ENCODE assay signal across 26 cellular contexts in the genomic region with DNA sequence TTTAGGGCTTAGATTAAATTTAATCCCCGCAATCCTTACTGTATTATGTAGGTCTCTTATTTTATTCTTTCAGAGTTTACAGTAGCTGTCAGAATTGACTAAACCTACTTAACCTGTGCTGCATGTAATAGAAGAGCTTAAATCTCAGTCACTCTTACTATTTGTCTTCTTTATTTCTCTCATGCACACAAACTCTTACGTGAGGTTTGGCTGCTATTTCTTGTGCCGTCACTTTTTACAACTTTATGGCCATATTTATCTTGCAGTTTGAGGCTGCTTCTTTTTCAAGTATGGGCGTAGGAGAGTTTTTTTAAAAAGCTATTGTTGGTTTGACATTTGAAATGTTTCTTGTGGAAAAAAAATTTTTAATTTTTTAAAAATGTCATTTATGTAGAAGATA. TPM values are rescaled to one million over a fixed set of nuclear protein-coding genes. Genes with fewer than 3 reads are reported as not detected.
A peak's percentile ranks its signal among the peaks of the same experiment; 100 is the strongest.
DNase-seq lines count a peak whose midpoint lies in the region; ATAC-seq and TF ChIP-seq lines count a peak whose summit lies in the region.
"Had no signal": no experiment of that assay in that cellular context is flagged by ENCODE, and none has a peak within 500 bp of the region (broad histone marks: within the 10 kb centered on the region; RNA-seq: fewer than 3 reads in every experiment).

No MANE protein-coding gene starts in this region.

- peaks cover 60% of the 10 kb centered on the region for H3K4me1 ChIP-seq in DOHH2 (ENCODE audit: control insufficient read depth, low read length)
- H3K4me1 ChIP-seq in OCI-LY7 (ENCODE audit: insufficient read depth, low read length, poor library complexity, severe bottlenecking): peaks cover 15% of the 10 kb centered on the region
- H3K4me1 ChIP-seq in hepatocyte (ENCODE audit: insufficient read depth): no peaks in the 10 kb centered on the region
- H3K4me1 ChIP-seq in psoas muscle: no peaks in the 10 kb centered on the region
- H3K4me1 ChIP-seq: SJCRH30 had no signal

- POLR2A ChIA-PET in OCI-LY7 (lab: Charles Lee): interaction anchor here (0.5 to 7.2 kb wide), 5 partner anchors 9 to 47 kb away, joined by 3 to 68 read pairs (median 5); a partner anchor contains a TSS
- POLR2A ChIA-PET in GM10248 (lab: Yijun Ruan, JAX): no interaction called here

- H3K36me3 ChIP-seq in DOHH2 (ENCODE audit: control insufficient read depth, low read length) (peaks cover 99% of the 10 kb centered on the region), OCI-LY7 (ENCODE audit: insufficient read depth, low read length) (peaks cover 96% of the 10 kb centered on the region), hepatocyte (replicated peaks; ENCODE audit: insufficient read depth, low read depth) (no peaks in the 10 kb centered on the region), psoas muscle (ENCODE audit: insufficient read depth in 1 of 2, low read depth in 1 of 2) (peaks cover 2 to 86% of the 10 kb centered on the region in 2 donors)

- WGBS in hepatocyte (ENCODE audit: low lambda C conversion rate, missing lambda C conversion rate): 77% methylated on average over 4 of the region's 4 CpGs
- WGBS in psoas muscle, 3 donors: 96 to 97% (median 96%) methylated on average over 4 of the region's 4 CpGs

- peaks cover 17% of the 10 kb centered on the region for H3F3A ChIP-seq in DOHH2 (ENCODE audit: control insufficient read depth, insufficient read depth)

- BruUV-seq in OCI-LY7 (replicated peaks; lab: Mats Ljungman, UMichigan): no TSS peak

- no peak for ATAC-seq in psoas muscle
- ATAC-seq in HG02981 (IDR thresholded peaks at IDR 0.05; ENCODE audit: unreplicated experiment): no peak
- ATAC-seq: Right ventricle myocardium inferior, T-cell had no signal

- no peak overlapping the region for H2AFZ ChIP-seq in OCI-LY7 (ENCODE audit: low read length)
- H2AFZ ChIP-seq in hepatocyte: no peak overlapping the region
- H2AFZ ChIP-seq: GM23248, PC-9 had no signal

- CTCF ChIA-PET in OCI-LY7 (lab: Charles Lee; ENCODE audit: unreplicated experiment): no interaction called here
- CTCF ChIA-PET in GM10248 (lab: Yijun Ruan, JAX): interaction anchor here (1.1 kb wide), 1 partner anchor 10 kb away, joined by 3 read pairs; no protein-coding TSS in a partner anchor

- H3K9me3 ChIP-seq in DOHH2 (ENCODE audit: control insufficient read depth, insufficient read depth, low read length): no peaks in the 10 kb centered on the region
- no peaks in the 10 kb centered on the region for H3K9me3 ChIP-seq in OCI-LY7 (ENCODE audit: low read length)
- H3K9me3 ChIP-seq in hepatocyte (ENCODE audit: low read depth): no peaks in the 10 kb centered on the region
- no peaks in the 10 kb centered on the region for H3K9me3 ChIP-seq in psoas muscle
- H3K9me3 ChIP-seq: SJCRH30 had no signal

- intact Hi-C loops in OCI-LY7 (cut with micrococcal nuclease; ENCODE audit: unreplicated experiment) (no loop called here), psoas muscle (cut with DNase I) (no loop called here)

- H3K4me3 ChIP-seq in DOHH2 (ENCODE audit: low read length): peak overlapping the region; percentile 64
- peak overlapping the region; percentile 0 for H3K4me3 ChIP-seq in OCI-LY7 (ENCODE audit: low read depth, low read length, poor library complexity, severe bottlenecking)
- no peak overlapping the region for H3K4me3 ChIP-seq in hepatocyte
- no peak overlapping the region for H3K4me3 ChIP-seq in psoas muscle
- H3K4me3 ChIP-seq: GM23248, PC-9, SJCRH30 had no signal

- no peak for TF ChIP-seq CTCF in DOHH2 (IDR thresholded peaks at IDR 0.05; ENCODE audit: low read depth, low read length, poor library complexity, severe bottlenecking)
- TF ChIP-seq CTCF in OCI-LY7 (conservative IDR thresholded peaks at IDR 0.05; ENCODE audit: low read length): no peak
- TF ChIP-seq CTCF in hepatocyte (IDR thresholded peaks at IDR 0.05; ENCODE audit: poor library complexity): no peak
- no peak for TF ChIP-seq CTCF in GM10248 (IDR thresholded peaks at IDR 0.05; ENCODE audit: control extremely low read depth, extremely low read depth, low read depth, missing control alignments)
- no peak for TF ChIP-seq CTCF in psoas muscle (IDR thresholded peaks at IDR 0.05)

- H3K27me3 ChIP-seq in DOHH2 (ENCODE audit: control insufficient read depth, low read length) (no peaks in the 10 kb centered on the region), hepatocyte (no peaks in the 10 kb centered on the region), psoas muscle (ENCODE audit: insufficient read depth in 3 of 3, low read length in 2 of 3) (no peaks in the 10 kb centered on the region)
- H3K27me3 ChIP-seq: SJCRH30 had no signal

- H3K79me2 ChIP-seq in DOHH2 (ENCODE audit: control insufficient read depth, low read length) (peaks cover 93% of the 10 kb centered on the region), OCI-LY7 (ENCODE audit: insufficient read depth, low read depth, low read length) (peaks cover 19% of the 10 kb centered on the region; the same call in 1 of the 2 replicates), hepatocyte (no peaks in the 10 kb centered on the region)

- H3K27ac ChIP-seq in DOHH2 (ENCODE audit: low read depth, low read length) (peak overlapping the region; percentile 66), OCI-LY7 (ENCODE audit: low read depth, low read length, poor library complexity, severe bottlenecking) (no peak overlapping the region), hepatocyte (peak overlapping the region; percentile 20), psoas muscle (no peak overlapping the region)
- H3K27ac ChIP-seq: GM23248, PC-9, SJCRH30 had no signal

- no peaks in the 10 kb centered on the region for H3K9me2 ChIP-seq in DOHH2 (replicated peaks; ENCODE audit: control insufficient read depth, low read length)
- H3K9me2 ChIP-seq in OCI-LY7 (ENCODE audit: insufficient read depth, low read length): no peaks in the 10 kb centered on the region
- no peaks in the 10 kb centered on the region for H3K9me2 ChIP-seq in hepatocyte (replicated peaks; ENCODE audit: insufficient read depth)

- no peak for DNase-seq in OCI-LY7 (ENCODE audit: low spot score)
- no peak for DNase-seq in hepatocyte (ENCODE audit: low spot score)
- DNase-seq in C1 segment of cervical spinal cord (lab: John Stamatoyannopoulos, UW): no peak
- no peak for DNase-seq in GM10248 (ENCODE audit: extremely low spot score)
- DNase-seq in psoas muscle: no peak
- DNase-seq: CD8-positive, alpha-beta memory T cell; DMS 273 treated with DMSO at 0.1 percent for 48 hours; DMS79; GF-D8; GM23248; H9; HFFc6; IMR-90; KG1; NCI-H1092; NCI-H1417 treated with DMSO at 0.1 percent for 48 hours; NCI-H187; NCI-H2107; NCI-H524; NCI-H748 treated with DMSO at 0.1 percent for 48 hours; PC-9; SJCRH30; T-cell had no signal

- peak overlapping the region; percentile 75 for H3K4me2 ChIP-seq in DOHH2 (ENCODE audit: low read length)
- peak overlapping the region; percentile 3; the same call in 1 of the 2 replicates for H3K4me2 ChIP-seq in OCI-LY7 (ENCODE audit: low read length)
- no peak overlapping the region for H3K4me2 ChIP-seq in hepatocyte
- H3K4me2 ChIP-seq: PC-9 had no signal

- no peaks in the 10 kb centered on the region for H4K20me1 ChIP-seq in DOHH2 (ENCODE audit: control insufficient read depth, insufficient read depth, low read depth, low read length)
- no peaks in the 10 kb centered on the region for H4K20me1 ChIP-seq in OCI-LY7 (ENCODE audit: insufficient read depth, low read length)
- H4K20me1 ChIP-seq in hepatocyte (ENCODE audit: insufficient read depth, poor library complexity, severe bottlenecking): no peaks in the 10 kb centered on the region

RNA-seq across cellular contexts. Expression of a gene that starts 12.0 kb away (rescaled TPM):
- total RNA-seq in OCI-LY7 (2014; rRNA removed; shearing (Covaris generic)): 117 and 151 TPM in 2 replicates
- 226 and 227 TPM in 2 replicates for total RNA-seq in OCI-LY7 (2022)
- 104 and 120 TPM in 2 replicates for total RNA-seq in hepatocyte
- polyA plus RNA-seq in hepatocyte: 56.6 and 67.3 TPM in 2 replicates
- 10 to 100 TPM; 25.8 to 31.1 (median 28.1) TPM for total RNA-seq in psoas muscle
- polyA plus RNA-seq in psoas muscle: 10 to 100 TPM in 2 of 3 donors, 1 to 10 TPM in 1; 9.0 to 20.1 (median 14.9) TPM

Comparison
In these comparisons a context has a peak if more than half of its experiments do, and no peak if none do; other contexts are left out.
1. H3K27ac ChIP-seq: peak in DOHH2 (single experiment) and hepatocyte (single experiment); none in OCI-LY7 (single experiment) and psoas muscle (single experiment).
2. H3K4me3 ChIP-seq: peak in DOHH2 (single experiment) and OCI-LY7 (single experiment); none in hepatocyte (single experiment) and psoas muscle (single experiment).